ENCODE assay signal across 1 cellular context in the genomic region with DNA sequence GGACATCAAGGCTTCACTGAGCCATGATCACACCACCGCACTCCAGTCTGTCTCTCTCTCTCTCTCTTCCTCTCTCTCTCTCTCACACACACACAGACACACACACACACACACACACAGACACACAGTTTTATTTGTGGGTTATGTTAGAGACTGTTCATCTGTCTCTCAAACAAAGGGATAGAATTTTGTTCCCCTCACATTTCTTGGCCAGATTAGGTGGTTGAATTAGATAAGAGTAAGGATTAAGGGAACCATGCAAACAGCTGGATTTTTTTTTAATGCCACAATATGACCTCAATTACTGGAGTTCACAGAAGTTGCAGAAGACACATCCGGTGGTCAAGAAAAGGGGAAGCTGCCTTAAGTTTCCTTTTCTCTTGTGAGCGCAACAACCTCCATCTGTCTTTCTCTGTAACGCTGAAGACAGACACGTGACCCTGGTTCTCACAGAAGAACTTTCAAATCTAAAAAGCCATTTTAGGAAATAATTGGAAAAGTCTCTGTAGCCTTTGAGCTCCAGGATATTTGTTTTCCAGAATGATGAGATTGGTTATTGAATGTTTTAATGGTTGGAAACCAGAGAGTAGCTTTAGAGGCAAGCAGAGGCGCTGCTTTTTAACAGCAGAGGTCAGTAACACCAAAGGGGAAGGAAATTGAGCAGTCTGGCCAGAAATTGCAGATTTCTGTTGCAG.
A peak's percentile ranks its signal among the peaks of the same experiment; 100 is the strongest.
TF ChIP-seq lines count a peak whose summit lies in the region.

No MANE protein-coding gene starts in this region.

TF ChIP-seq in HepG2, 621 proteins besides CTCF, POLR2A, EP300 and RAD21 (continued from another document and continues in another):
- TF ChIP-seq JARID2 (CRISPR knock-in tag; IDR thresholded peaks at IDR 0.05; ENCODE audit: insufficient replicate concordance) (peak; percentile 88), DPF2 (CRISPR knock-in tag; IDR thresholded peaks at IDR 0.05; ENCODE audit: borderline replicate concordance, low read depth) (no peak), ATM (IDR thresholded peaks at IDR 0.05; ENCODE audit: borderline replicate concordance) (no peak), GATA4 (IDR thresholded peaks at IDR 0.05; ENCODE audit: borderline replicate concordance, low read depth) (no peak), LCORL (IDR thresholded peaks at IDR 0.05) (no peak), LCORL (CRISPR knock-in tag; IDR thresholded peaks at IDR 0.05) (0 out of 2 replicates have a peak, but pooled peaks have one; percentile 15), ZNF296 (CRISPR knock-in tag; conservative IDR thresholded peaks at IDR 0.05) (no peak), ZNF343 (CRISPR knock-in tag; IDR thresholded peaks at IDR 0.05) (no peak), ZNF644 (CRISPR knock-in tag; IDR thresholded peaks at IDR 0.05; ENCODE audit: low read depth) (no peak), ZNF660 (CRISPR knock-in tag; IDR thresholded peaks at IDR 0.05; ENCODE audit: borderline replicate concordance, low read depth) (no peak), ZSCAN9 (CRISPR knock-in tag; IDR thresholded peaks at IDR 0.05; ENCODE audit: borderline replicate concordance) (peak; percentile 64), ZNF670 (CRISPR knock-in tag; IDR thresholded peaks at IDR 0.05; ENCODE audit: borderline replicate concordance) (no peak), ZNF792 (CRISPR knock-in tag; IDR thresholded peaks at IDR 0.05) (0 out of 2 replicates have a peak, but pooled peaks have one; percentile 21), NFE2L1 (CRISPR knock-in tag; IDR thresholded peaks at IDR 0.05; ENCODE audit: borderline replicate concordance) (no peak), CBX2 (IDR thresholded peaks at IDR 0.05; ENCODE audit: low read depth, low read length) (no peak), CBX2 (CRISPR knock-in tag; IDR thresholded peaks at IDR 0.05; ENCODE audit: low read depth) (no peak), ESRRA (CRISPR knock-in tag; IDR thresholded peaks at IDR 0.05; ENCODE audit: low read depth) (no peak), ZNF674 (CRISPR knock-in tag; IDR thresholded peaks at IDR 0.05; ENCODE audit: low read depth) (no peak), ZNF317 (CRISPR knock-in tag; IDR thresholded peaks at IDR 0.05) (no peak), NFATC3 (CRISPR knock-in tag; IDR thresholded peaks at IDR 0.05) (no peak), NFKBIZ (CRISPR knock-in tag; IDR thresholded peaks at IDR 0.05) (peak; percentile 85; the same call in 1 of the 2 replicates), DNMT3B (CRISPR knock-in tag; conservative IDR thresholded peaks at IDR 0.05) (no peak; the same call in 1 of the 2 replicates), ZNF879 (CRISPR knock-in tag; IDR thresholded peaks at IDR 0.05) (no peak), NAIF1 (CRISPR knock-in tag; IDR thresholded peaks at IDR 0.05; ENCODE audit: borderline replicate concordance) (no peak), TBL1XR1 (IDR thresholded peaks at IDR 0.05; ENCODE audit: borderline replicate concordance, low read length, partially characterized antibody) (no peak), ZNF432 (CRISPR knock-in tag; IDR thresholded peaks at IDR 0.05; ENCODE audit: borderline replicate concordance) (no peak), U2AF2 (IDR thresholded peaks at IDR 0.05; ENCODE audit: low read depth, low read length) (no peak), ZNF572 (CRISPR knock-in tag; IDR thresholded peaks at IDR 0.05) (no peak)
- TF ChIP-seq, protein P1, sequence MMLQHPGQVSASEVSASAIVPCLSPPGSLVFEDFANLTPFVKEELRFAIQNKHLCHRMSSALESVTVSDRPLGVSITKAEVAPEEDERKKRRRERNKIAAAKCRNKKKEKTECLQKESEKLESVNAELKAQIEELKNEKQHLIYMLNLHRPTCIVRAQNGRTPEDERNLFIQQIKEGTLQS (CRISPR knock-in tag; IDR thresholded peaks at IDR 0.05): no peak
- TF ChIP-seq, protein P2, sequence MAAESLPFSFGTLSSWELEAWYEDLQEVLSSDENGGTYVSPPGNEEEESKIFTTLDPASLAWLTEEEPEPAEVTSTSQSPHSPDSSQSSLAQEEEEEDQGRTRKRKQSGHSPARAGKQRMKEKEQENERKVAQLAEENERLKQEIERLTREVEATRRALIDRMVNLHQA (CRISPR knock-in tag; IDR thresholded peaks at IDR 0.05): no peak
- TF ChIP-seq, protein P3, sequence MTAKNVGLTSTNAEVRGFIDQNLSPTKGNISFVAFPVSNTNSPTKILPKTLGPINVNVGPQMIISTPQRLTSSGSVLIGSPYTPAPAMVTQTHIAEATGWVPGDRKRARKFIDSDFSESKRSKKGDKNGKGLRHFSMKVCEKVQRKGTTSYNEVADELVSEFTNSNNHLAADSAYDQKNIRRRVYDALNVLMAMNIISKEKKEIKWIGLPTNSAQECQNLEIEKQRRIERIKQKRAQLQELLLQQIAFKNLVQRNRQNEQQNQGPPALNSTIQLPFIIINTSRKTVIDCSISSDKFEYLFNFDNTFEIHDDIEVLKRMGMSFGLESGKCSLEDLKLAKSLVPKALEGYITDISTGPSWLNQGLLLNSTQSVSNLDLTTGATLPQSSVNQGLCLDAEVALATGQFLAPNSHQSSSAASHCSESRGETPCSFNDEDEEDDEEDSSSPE (CRISPR knock-in tag; IDR thresholded peaks at IDR 0.05): no peak
- TF ChIP-seq, protein P4, sequence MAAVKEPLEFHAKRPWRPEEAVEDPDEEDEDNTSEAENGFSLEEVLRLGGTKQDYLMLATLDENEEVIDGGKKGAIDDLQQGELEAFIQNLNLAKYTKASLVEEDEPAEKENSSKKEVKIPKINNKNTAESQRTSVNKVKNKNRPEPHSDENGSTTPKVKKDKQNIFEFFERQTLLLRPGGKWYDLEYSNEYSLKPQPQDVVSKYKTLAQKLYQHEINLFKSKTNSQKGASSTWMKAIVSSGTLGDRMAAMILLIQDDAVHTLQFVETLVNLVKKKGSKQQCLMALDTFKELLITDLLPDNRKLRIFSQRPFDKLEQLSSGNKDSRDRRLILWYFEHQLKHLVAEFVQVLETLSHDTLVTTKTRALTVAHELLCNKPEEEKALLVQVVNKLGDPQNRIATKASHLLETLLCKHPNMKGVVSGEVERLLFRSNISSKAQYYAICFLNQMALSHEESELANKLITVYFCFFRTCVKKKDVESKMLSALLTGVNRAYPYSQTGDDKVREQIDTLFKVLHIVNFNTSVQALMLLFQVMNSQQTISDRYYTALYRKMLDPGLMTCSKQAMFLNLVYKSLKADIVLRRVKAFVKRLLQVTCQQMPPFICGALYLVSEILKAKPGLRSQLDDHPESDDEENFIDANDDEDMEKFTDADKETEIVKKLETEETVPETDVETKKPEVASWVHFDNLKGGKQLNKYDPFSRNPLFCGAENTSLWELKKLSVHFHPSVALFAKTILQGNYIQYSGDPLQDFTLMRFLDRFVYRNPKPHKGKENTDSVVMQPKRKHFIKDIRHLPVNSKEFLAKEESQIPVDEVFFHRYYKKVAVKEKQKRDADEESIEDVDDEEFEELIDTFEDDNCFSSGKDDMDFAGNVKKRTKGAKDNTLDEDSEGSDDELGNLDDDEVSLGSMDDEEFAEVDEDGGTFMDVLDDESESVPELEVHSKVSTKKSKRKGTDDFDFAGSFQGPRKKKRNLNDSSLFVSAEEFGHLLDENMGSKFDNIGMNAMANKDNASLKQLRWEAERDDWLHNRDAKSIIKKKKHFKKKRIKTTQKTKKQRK (IDR thresholded peaks at IDR 0.05; ENCODE audit: low read length): no peak
- TF ChIP-seq, protein P5, sequence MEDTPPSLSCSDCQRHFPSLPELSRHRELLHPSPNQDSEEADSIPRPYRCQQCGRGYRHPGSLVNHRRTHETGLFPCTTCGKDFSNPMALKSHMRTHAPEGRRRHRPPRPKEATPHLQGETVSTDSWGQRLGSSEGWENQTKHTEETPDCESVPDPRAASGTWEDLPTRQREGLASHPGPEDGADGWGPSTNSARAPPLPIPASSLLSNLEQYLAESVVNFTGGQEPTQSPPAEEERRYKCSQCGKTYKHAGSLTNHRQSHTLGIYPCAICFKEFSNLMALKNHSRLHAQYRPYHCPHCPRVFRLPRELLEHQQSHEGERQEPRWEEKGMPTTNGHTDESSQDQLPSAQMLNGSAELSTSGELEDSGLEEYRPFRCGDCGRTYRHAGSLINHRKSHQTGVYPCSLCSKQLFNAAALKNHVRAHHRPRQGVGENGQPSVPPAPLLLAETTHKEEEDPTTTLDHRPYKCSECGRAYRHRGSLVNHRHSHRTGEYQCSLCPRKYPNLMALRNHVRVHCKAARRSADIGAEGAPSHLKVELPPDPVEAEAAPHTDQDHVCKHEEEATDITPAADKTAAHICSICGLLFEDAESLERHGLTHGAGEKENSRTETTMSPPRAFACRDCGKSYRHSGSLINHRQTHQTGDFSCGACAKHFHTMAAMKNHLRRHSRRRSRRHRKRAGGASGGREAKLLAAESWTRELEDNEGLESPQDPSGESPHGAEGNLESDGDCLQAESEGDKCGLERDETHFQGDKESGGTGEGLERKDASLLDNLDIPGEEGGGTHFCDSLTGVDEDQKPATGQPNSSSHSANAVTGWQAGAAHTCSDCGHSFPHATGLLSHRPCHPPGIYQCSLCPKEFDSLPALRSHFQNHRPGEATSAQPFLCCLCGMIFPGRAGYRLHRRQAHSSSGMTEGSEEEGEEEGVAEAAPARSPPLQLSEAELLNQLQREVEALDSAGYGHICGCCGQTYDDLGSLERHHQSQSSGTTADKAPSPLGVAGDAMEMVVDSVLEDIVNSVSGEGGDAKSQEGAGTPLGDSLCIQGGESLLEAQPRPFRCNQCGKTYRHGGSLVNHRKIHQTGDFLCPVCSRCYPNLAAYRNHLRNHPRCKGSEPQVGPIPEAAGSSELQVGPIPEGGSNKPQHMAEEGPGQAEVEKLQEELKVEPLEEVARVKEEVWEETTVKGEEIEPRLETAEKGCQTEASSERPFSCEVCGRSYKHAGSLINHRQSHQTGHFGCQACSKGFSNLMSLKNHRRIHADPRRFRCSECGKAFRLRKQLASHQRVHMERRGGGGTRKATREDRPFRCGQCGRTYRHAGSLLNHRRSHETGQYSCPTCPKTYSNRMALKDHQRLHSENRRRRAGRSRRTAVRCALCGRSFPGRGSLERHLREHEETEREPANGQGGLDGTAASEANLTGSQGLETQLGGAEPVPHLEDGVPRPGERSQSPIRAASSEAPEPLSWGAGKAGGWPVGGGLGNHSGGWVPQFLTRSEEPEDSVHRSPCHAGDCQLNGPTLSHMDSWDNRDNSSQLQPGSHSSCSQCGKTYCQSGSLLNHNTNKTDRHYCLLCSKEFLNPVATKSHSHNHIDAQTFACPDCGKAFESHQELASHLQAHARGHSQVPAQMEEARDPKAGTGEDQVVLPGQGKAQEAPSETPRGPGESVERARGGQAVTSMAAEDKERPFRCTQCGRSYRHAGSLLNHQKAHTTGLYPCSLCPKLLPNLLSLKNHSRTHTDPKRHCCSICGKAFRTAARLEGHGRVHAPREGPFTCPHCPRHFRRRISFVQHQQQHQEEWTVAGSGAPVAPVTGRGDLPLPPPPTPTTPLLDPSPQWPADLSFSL (CRISPR knock-in tag; IDR thresholded peaks at IDR 0.05): peak; percentile 14; the same call in 1 of the 2 replicates
- TF ChIP-seq, protein P6, sequence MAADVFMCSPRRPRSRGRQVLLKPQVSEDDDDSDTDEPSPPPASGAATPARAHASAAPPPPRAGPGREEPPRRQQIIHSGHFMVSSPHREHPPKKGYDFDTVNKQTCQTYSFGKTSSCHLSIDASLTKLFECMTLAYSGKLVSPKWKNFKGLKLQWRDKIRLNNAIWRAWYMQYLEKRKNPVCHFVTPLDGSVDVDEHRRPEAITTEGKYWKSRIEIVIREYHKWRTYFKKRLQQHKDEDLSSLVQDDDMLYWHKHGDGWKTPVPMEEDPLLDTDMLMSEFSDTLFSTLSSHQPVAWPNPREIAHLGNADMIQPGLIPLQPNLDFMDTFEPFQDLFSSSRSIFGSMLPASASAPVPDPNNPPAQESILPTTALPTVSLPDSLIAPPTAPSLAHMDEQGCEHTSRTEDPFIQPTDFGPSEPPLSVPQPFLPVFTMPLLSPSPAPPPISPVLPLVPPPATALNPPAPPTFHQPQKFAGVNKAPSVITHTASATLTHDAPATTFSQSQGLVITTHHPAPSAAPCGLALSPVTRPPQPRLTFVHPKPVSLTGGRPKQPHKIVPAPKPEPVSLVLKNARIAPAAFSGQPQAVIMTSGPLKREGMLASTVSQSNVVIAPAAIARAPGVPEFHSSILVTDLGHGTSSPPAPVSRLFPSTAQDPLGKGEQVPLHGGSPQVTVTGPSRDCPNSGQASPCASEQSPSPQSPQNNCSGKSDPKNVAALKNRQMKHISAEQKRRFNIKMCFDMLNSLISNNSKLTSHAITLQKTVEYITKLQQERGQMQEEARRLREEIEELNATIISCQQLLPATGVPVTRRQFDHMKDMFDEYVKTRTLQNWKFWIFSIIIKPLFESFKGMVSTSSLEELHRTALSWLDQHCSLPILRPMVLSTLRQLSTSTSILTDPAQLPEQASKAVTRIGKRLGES (CRISPR knock-in tag; IDR thresholded peaks at IDR 0.05; ENCODE audit: borderline replicate concordance): no peak
- TF ChIP-seq, protein P7, sequence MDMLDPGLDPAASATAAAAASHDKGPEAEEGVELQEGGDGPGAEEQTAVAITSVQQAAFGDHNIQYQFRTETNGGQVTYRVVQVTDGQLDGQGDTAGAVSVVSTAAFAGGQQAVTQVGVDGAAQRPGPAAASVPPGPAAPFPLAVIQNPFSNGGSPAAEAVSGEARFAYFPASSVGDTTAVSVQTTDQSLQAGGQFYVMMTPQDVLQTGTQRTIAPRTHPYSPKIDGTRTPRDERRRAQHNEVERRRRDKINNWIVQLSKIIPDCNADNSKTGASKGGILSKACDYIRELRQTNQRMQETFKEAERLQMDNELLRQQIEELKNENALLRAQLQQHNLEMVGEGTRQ (IDR thresholded peaks at IDR 0.05; ENCODE audit: low read depth, low read length): no peak
- TF ChIP-seq, protein P7 (CRISPR knock-in tag; IDR thresholded peaks at IDR 0.05; ENCODE audit: borderline replicate concordance): no peak
- TF ChIP-seq, protein P8, sequence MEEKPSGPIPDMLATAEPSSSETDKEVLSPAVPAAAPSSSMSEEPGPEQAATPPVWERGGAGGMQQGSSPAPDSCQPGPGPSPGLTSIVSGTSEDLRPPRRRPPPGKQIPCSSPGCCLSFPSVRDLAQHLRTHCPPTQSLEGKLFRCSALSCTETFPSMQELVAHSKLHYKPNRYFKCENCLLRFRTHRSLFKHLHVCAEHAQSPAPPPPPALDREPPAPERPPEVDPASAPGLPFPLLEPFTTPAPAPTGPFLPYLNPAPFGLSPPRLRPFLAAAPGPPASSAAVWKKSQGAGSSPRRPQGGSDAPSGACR (CRISPR knock-in tag; IDR thresholded peaks at IDR 0.05): 0 out of 2 replicates have a peak, but pooled peaks have one; percentile 34
- TF ChIP-seq, protein P9, sequence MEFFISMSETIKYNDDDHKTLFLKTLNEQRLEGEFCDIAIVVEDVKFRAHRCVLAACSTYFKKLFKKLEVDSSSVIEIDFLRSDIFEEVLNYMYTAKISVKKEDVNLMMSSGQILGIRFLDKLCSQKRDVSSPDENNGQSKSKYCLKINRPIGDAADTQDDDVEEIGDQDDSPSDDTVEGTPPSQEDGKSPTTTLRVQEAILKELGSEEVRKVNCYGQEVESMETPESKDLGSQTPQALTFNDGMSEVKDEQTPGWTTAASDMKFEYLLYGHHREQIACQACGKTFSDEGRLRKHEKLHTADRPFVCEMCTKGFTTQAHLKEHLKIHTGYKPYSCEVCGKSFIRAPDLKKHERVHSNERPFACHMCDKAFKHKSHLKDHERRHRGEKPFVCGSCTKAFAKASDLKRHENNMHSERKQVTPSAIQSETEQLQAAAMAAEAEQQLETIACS (CRISPR knock-in tag; IDR thresholded peaks at IDR 0.05): no peak
